8 cellular contexts compared by ENCODE assay signal in genomic region chr16:21277927-21278706, GRCh38. TPM values are rescaled to one million over a fixed set of nuclear protein-coding genes. Genes with fewer than 3 reads are reported as not detected.
DNase-seq lines count a peak whose midpoint lies in the region; ATAC-seq and TF ChIP-seq lines count a peak whose summit lies in the region.

Gene CRYM, minus strand, starts transcription at chr16:21278290. Its CDS starts 39 bp downstream, at chr16:21278251.

- H3K4me2 ChIP-seq in DOHH2 (ENCODE audit: low read length) (peak within 1 kb of the TSS; percentile 52), parathyroid adenoma (ENCODE audit: low read length) (peak within 1 kb of the TSS; percentile 99)

- ATAC-seq in HG02588 (IDR thresholded peaks at IDR 0.05; ENCODE audit: unreplicated experiment) (peak; percentile 64), Right ventricle myocardium superior (ENCODE audit: poor library complexity) (peak; percentile 96), GM21447 (IDR thresholded peaks at IDR 0.05; ENCODE audit: unreplicated experiment) (no peak)

- intact Hi-C loops in activated T-helper 2 cell treated with anti-CD3 and anti-CD28 coated beads, Interferon-gamma antibody, Interleukin-2, Interleukin-4, amounts not matched to agents 10 μg/mL and 5 μg/mL and 100 μg/mL, durations not matched to agents 14 hours and 24 hours and 36 hours (cut with micrococcal nuclease) = loop anchor here (1.0 kb wide), 1 partner anchor 90 kb away; no protein-coding TSS in a partner anchor
- intact Hi-C loops in Right ventricle myocardium superior (cut with DNase I) = no loop called here

- H3K9me3 Mint-ChIP-seq in activated T-helper 2 cell treated with anti-CD3 and anti-CD28 coated beads, Interferon-gamma antibody, Interleukin-2, Interleukin-4, amounts not matched to agents 10 μg/mL and 5 μg/mL and 100 μg/mL, durations not matched to agents 14 hours and 24 hours and 36 hours = no peaks in the 10 kb centered on the region

- H4K20me1 ChIP-seq in DOHH2 (ENCODE audit: control insufficient read depth, insufficient read depth, low read depth, low read length) = no peaks in the 10 kb centered on the region; the same call in 1 of the 2 replicates

- no peak within 1 kb of the TSS for H3K9ac ChIP-seq in parathyroid adenoma

- TF ChIP-seq CTCF in DOHH2 (IDR thresholded peaks at IDR 0.05; ENCODE audit: low read depth, low read length, poor library complexity, severe bottlenecking) (peak; percentile 66), parathyroid adenoma (IDR thresholded peaks at IDR 0.05) (peak; percentile 43)

- H3K36me3 Mint-ChIP-seq in activated T-helper 2 cell treated with anti-CD3 and anti-CD28 coated beads, Interferon-gamma antibody, Interleukin-2, Interleukin-4, amounts not matched to agents 10 μg/mL and 5 μg/mL and 100 μg/mL, durations not matched to agents 14 hours and 24 hours and 36 hours (ENCODE audit: low read depth) = no peaks in the 10 kb centered on the region

- peaks cover 57% of the 10 kb centered on the region for H3K27me3 ChIP-seq in DOHH2 (ENCODE audit: control insufficient read depth, low read length)
- H3K27me3 ChIP-seq in parathyroid adenoma (ENCODE audit: control insufficient read depth, insufficient read depth, low read length) = no peaks in the 10 kb centered on the region

- no peaks in the 10 kb centered on the region for H3K9me3 ChIP-seq in DOHH2 (ENCODE audit: control insufficient read depth, insufficient read depth, low read length)
- no peaks in the 10 kb centered on the region for H3K9me3 ChIP-seq in parathyroid adenoma (ENCODE audit: control insufficient read depth, low read length)

- H3K27ac ChIP-seq in DOHH2 (ENCODE audit: low read depth, low read length) (no peak within 1 kb of the TSS), parathyroid adenoma (no peak within 1 kb of the TSS)

- peak within 1 kb of the TSS; percentile 34 for H2AFZ ChIP-seq in parathyroid adenoma

- no peaks in the 10 kb centered on the region for H3K79me2 ChIP-seq in DOHH2 (ENCODE audit: control insufficient read depth, low read length)
- no peaks in the 10 kb centered on the region for H3K79me2 ChIP-seq in parathyroid adenoma

- no peaks in the 10 kb centered on the region for H3F3A ChIP-seq in DOHH2 (ENCODE audit: control insufficient read depth, insufficient read depth)

- H3K36me3 ChIP-seq in DOHH2 (ENCODE audit: control insufficient read depth, low read length) = no peaks in the 10 kb centered on the region
- H3K36me3 ChIP-seq in parathyroid adenoma (ENCODE audit: control insufficient read depth, insufficient read depth, low read length) = no peaks in the 10 kb centered on the region

- peaks cover 3% of the 10 kb centered on the region for H3K4me1 Mint-ChIP-seq in activated T-helper 2 cell treated with anti-CD3 and anti-CD28 coated beads, Interferon-gamma antibody, Interleukin-2, Interleukin-4, amounts not matched to agents 10 μg/mL and 5 μg/mL and 100 μg/mL, durations not matched to agents 14 hours and 24 hours and 36 hours (ENCODE audit: low read depth)

- no peaks in the 10 kb centered on the region for H3K9me2 ChIP-seq in DOHH2 (replicated peaks; ENCODE audit: control insufficient read depth, low read length)

- H3K4me1 ChIP-seq in DOHH2 (ENCODE audit: control insufficient read depth, low read length) (peaks cover 21% of the 10 kb centered on the region), parathyroid adenoma (no peaks in the 10 kb centered on the region)

- peak within 1 kb of the TSS; percentile 27 for H3K4me3 Mint-ChIP-seq in activated T-helper 2 cell treated with anti-CD3 and anti-CD28 coated beads, Interferon-gamma antibody, Interleukin-2, Interleukin-4, amounts not matched to agents 10 μg/mL and 5 μg/mL and 100 μg/mL, durations not matched to agents 14 hours and 24 hours and 36 hours (ENCODE audit: low read depth)

- H3K27ac Mint-ChIP-seq in activated T-helper 2 cell treated with anti-CD3 and anti-CD28 coated beads, Interferon-gamma antibody, Interleukin-2, Interleukin-4, amounts not matched to agents 10 μg/mL and 5 μg/mL and 100 μg/mL, durations not matched to agents 14 hours and 24 hours and 36 hours = no peak within 1 kb of the TSS

- peaks cover 61% of the 10 kb centered on the region for H3K27me3 Mint-ChIP-seq in activated T-helper 2 cell treated with anti-CD3 and anti-CD28 coated beads, Interferon-gamma antibody, Interleukin-2, Interleukin-4, amounts not matched to agents 10 μg/mL and 5 μg/mL and 100 μg/mL, durations not matched to agents 14 hours and 24 hours and 36 hours (ENCODE audit: low read depth)

- H3K4me3 ChIP-seq in DOHH2 (ENCODE audit: low read length) (no peak within 1 kb of the TSS), parathyroid adenoma (ENCODE audit: low read depth, low read length) (peak within 1 kb of the TSS; percentile 74)

- DNase-seq in NCI-H69 (lab: John Stamatoyannopoulos, UW) (peak; percentile 44), Right ventricle myocardium superior (peak; percentile 75)
- DNase-seq in activated T-helper 2 cell treated with anti-CD3 and anti-CD28 coated beads, Interferon-gamma antibody, Interleukin-2, Interleukin-4, amounts not matched to agents 10 μg/mL and 5 μg/mL and 100 μg/mL, durations not matched to agents 14 hours and 24 hours and 36 hours (ENCODE audit: low spot score) = peak; percentile 20
- no peak for DNase-seq in effector CD8-positive, alpha-beta T cell (lab: John Stamatoyannopoulos, UW)

RNA-seq across cellular contexts. Expression of gene CRYM, which starts in this region (rescaled TPM):
- not detected in 2 replicates for total RNA-seq in activated T-helper 2 cell treated with anti-CD3 and anti-CD28 coated beads, Interferon-gamma antibody, Interleukin-2, Interleukin-4, amounts not matched to agents 10 μg/mL and 5 μg/mL and 100 μg/mL, durations not matched to agents 14 hours and 24 hours and 36 hours
- total RNA-seq in Right ventricle myocardium superior = 70.0 TPM

Comparison
In these comparisons a context has a peak if more than half of its experiments do, and no peak if none do; other contexts are left out.
1. RNA of gene CRYM (total RNA-seq): 70.0 TPM in Right ventricle myocardium superior (single experiment); not detected in activated T-helper 2 cell treated with anti-CD3 and anti-CD28 coated beads, Interferon-gamma antibody, Interleukin-2, Interleukin-4, amounts not matched to agents 10 μg/mL and 5 μg/mL and 100 μg/mL, durations not matched to agents 14 hours and 24 hours and 36 hours; every median in the first group is over 10 times any median in the second.
2. Peak in DNase-seq in activated T-helper 2 cell treated with anti-CD3 and anti-CD28 coated beads, Interferon-gamma antibody, Interleukin-2, Interleukin-4, amounts not matched to agents 10 μg/mL and 5 μg/mL and 100 μg/mL, durations not matched to agents 14 hours and 24 hours and 36 hours; RNA of the gene not detected or under 1 TPM.